Comparison of ENCODE assay signal across 8 cellular contexts in the genomic region with DNA sequence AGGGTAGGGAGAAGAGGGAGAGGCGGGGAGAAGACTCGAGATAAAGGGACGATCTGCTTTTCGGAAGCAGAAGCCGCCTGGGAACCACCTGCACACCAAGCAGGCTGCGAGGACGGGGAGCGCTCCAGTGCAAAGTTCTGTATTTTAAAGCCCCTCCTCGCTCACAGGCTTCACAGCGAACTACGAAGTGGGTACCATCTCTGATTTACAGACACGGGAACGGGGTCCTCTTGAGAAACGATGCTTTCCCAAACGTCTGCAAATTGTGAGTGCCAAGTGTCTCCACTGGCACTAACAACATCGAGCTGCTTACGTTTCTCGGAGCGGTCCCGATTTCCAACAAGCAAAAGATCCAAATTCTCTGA. TPM values are rescaled to one million over a fixed set of nuclear protein-coding genes. Genes with fewer than 3 reads are reported as not detected.
DNase-seq lines count a peak whose midpoint lies in the region; ATAC-seq, FAIRE-seq and TF ChIP-seq lines count a peak whose summit lies in the region.

No MANE protein-coding gene starts in this region.

- CTCF ChIA-PET in HEK293 (lab: Yijun Ruan, JAX): interaction anchor here (0.5 to 6.9 kb wide), 12 partner anchors 9 to 165 kb away, joined by 3 to 110 read pairs (median 6); partner anchors contain the start of gene MRPL16
- CTCF ChIA-PET in OCI-LY7 (lab: Charles Lee; ENCODE audit: unreplicated experiment): interaction anchor here (1.0 kb wide), 2 partner anchors 46 to 47 kb away, joined by 3 to 9 read pairs; no protein-coding TSS in a partner anchor
- CTCF ChIA-PET in GM12878 (lab: Yijun Ruan, JAX): interaction anchor here (0.6 to 6.9 kb wide), 14 partner anchors 10 to 497 kb away, joined by 3 to 88 read pairs (median 6); partner anchors contain the start of gene MRPL16

- no peak for FAIRE-seq in GM12878 (lab: Jason Lieb, UNC)

- POLR2A ChIA-PET in HEK293 (lab: Yijun Ruan, JAX) (interaction anchor here (0.6 to 2.7 kb wide), 10 partner anchors 11 to 848 kb away, joined by 3 to 28 read pairs (median 7); partner anchors contain the start of genes MRPL16 and PATL1), OCI-LY7 (lab: Charles Lee) (interaction anchor here (0.8 kb wide), 1 partner anchor 44 kb away, joined by 6 read pairs; no protein-coding TSS in a partner anchor), GM12878 (lab: Charles Lee) (interaction anchor here (0.6 to 0.9 kb wide), 2 partner anchors 47 to 151 kb away, joined by 3 to 5 read pairs; no protein-coding TSS in a partner anchor)

- intact Hi-C loops in OCI-LY7 (cut with micrococcal nuclease; ENCODE audit: unreplicated experiment): loop anchor here (1.0 to 2.0 kb wide), 3 partner anchors 48 to 164 kb away; partner anchors contain the start of gene MRPL16
- intact Hi-C loops in GM12878 (cut with micrococcal nuclease; ENCODE audit: unreplicated experiment): loop anchor here (1.0 to 5.0 kb wide), 5 partner anchors 48 to 497 kb away; partner anchors contain the start of gene MRPL16
- intact Hi-C loops in stomach (cut with DNase I; ENCODE audit: low total_unique reads): no loop called here

- H3K4me1 ChIP-seq in HEK293 (ENCODE audit: control insufficient read depth, insufficient read depth, low read length) (no peaks in the 10 kb centered on the region), OCI-LY7 (ENCODE audit: insufficient read depth, low read length, poor library complexity, severe bottlenecking) (peaks cover 16% of the 10 kb centered on the region), GM12878 (ENCODE audit: control insufficient read depth, insufficient read depth, low read length) (peaks cover 4% of the 10 kb centered on the region), stomach (peaks cover 17 to 53% (median 46%) of the 10 kb centered on the region in 4 donors)

- BruUV-seq in OCI-LY7 (replicated peaks; lab: Mats Ljungman, UMichigan) (no TSS peak), GM12878 (replicated peaks; lab: Mats Ljungman, UMichigan) (no TSS peak)

- H4K20me1 ChIP-seq in OCI-LY7 (ENCODE audit: insufficient read depth, low read length) (no peaks in the 10 kb centered on the region), GM12878 (ENCODE audit: control insufficient read depth, insufficient read depth) (no peaks in the 10 kb centered on the region; the same call in 1 of the 2 replicates)

- RAD21 ChIA-PET in GM12878 (lab: Charles Lee; ENCODE audit: unreplicated experiment): interaction anchor here (1.1 to 4.5 kb wide), 7 partner anchors 18 to 497 kb away, joined by 3 to 31 read pairs (median 6); no protein-coding TSS in a partner anchor

- TF ChIP-seq EP300 in GM12878 (IDR thresholded peaks at IDR 0.05; ENCODE audit: borderline replicate concordance in 1 of 2, control insufficient read depth in 1 of 2, low read depth in 2 of 2, low read length in 2 of 2): no peak
- TF ChIP-seq EP300 in stomach (IDR thresholded peaks at IDR 0.05): no peak

- peaks cover 0 to 3% of the 10 kb centered on the region in 2 experiments; a peak in 1 of 4 replicates for H3K27me3 ChIP-seq in GM12878 (replicated peaks in 1 of 2; ENCODE audit: control insufficient read depth in 2 of 2, insufficient read depth in 2 of 2, low read length in 1 of 2)
- H3K27me3 ChIP-seq in kidney epithelial cell (ENCODE audit: control insufficient read depth, insufficient read depth, low read length): no peaks in the 10 kb centered on the region
- H3K27me3 ChIP-seq in stomach: no peaks in the 10 kb centered on the region

- no peak for TF ChIP-seq CTCF in HEK293 (tag by site-specific recombination; IDR thresholded peaks at IDR 0.05)
- TF ChIP-seq CTCF in OCI-LY7 (conservative IDR thresholded peaks at IDR 0.05; ENCODE audit: low read length): no peak
- TF ChIP-seq CTCF in GM12878 (IDR thresholded peaks at IDR 0.05 in 2 of 3, conservative IDR thresholded peaks at IDR 0.05 in 1 of 3; ENCODE audit: control insufficient read depth in 2 of 3, extremely low read depth in 1 of 3, insufficient read depth in 1 of 3, low read depth in 3 of 3, low read length in 3 of 3): no peak
- TF ChIP-seq CTCF in kidney epithelial cell (IDR thresholded peaks at IDR 0.05; ENCODE audit: insufficient read depth, low read length, poor library complexity, severe bottlenecking): no peak
- no peak for TF ChIP-seq CTCF in stomach (IDR thresholded peaks at IDR 0.05)

- SMC1A ChIA-PET in GM12878 (lab: Charles Lee; ENCODE audit: uncharacterized antibody, unreplicated experiment): interaction anchor here (1.0 to 3.2 kb wide), 6 partner anchors 16 to 497 kb away, joined by 3 to 21 read pairs (median 6); no protein-coding TSS in a partner anchor

- H3K4me2 ChIP-seq in OCI-LY7 (ENCODE audit: low read length) (peak overlapping the region; percentile 96), GM12878 (ENCODE audit: control insufficient read depth, insufficient read depth) (peak overlapping the region; percentile 100)

- DNase-seq in DMS79 treated with DMSO at 0.1 percent for 48 hours (lab: John Stamatoyannopoulos, UW): peak; percentile 57
- DNase-seq in DMS79 (lab: John Stamatoyannopoulos, UW): no peak
- DNase-seq in OCI-LY7 (ENCODE audit: low spot score): peak; percentile 59
- no peak for DNase-seq in GM12878 (ENCODE audit: low read depth, low spot score)
- no peak for DNase-seq in kidney epithelial cell (ENCODE audit: low read depth)
- no peak for DNase-seq in stomach

- TF ChIP-seq POLR2A in GM12878 (IDR thresholded peaks at IDR 0.05; ENCODE audit: low read depth, low read length): no peak
- TF ChIP-seq POLR2A in stomach (IDR thresholded peaks at IDR 0.05): no peak

- H3K9me2 ChIP-seq in OCI-LY7 (ENCODE audit: insufficient read depth, low read length): no peaks in the 10 kb centered on the region

- no peak for TF ChIP-seq RAD21 in GM12878 (IDR thresholded peaks at IDR 0.05; ENCODE audit: insufficient read depth, low read depth, low read length)

- H3K36me3 ChIP-seq in HEK293 (ENCODE audit: control insufficient read depth in 2 of 2, insufficient read depth in 1 of 2, low read length in 2 of 2) (peaks cover 0 to 3% of the 10 kb centered on the region in 2 experiments; a peak in 1 of 3 replicates), OCI-LY7 (ENCODE audit: insufficient read depth, low read length) (no peaks in the 10 kb centered on the region), GM12878 (ENCODE audit: control insufficient read depth in 2 of 2, insufficient read depth in 2 of 2, low read length in 1 of 2) (no peaks in the 10 kb centered on the region), kidney epithelial cell (ENCODE audit: control insufficient read depth, insufficient read depth, low read length) (peaks cover 1% of the 10 kb centered on the region), stomach (no peaks in the 10 kb centered on the region)

- peak overlapping the region; percentile 82 for H3K4me3 ChIP-seq in HEK293 (ENCODE audit: low read depth, low read length)
- peak overlapping the region; percentile 86 for H3K4me3 ChIP-seq in OCI-LY7 (ENCODE audit: low read depth, low read length, poor library complexity, severe bottlenecking)
- peak overlapping the region; percentile 97 for H3K4me3 ChIP-seq in GM12878
- H3K4me3 ChIP-seq in kidney epithelial cell (ENCODE audit: low read depth, low read length): peak overlapping the region; percentile 81
- peak overlapping the region; percentile 73 to 89 (median 83) for H3K4me3 ChIP-seq in stomach

- under 1% methylated on average over 20 of the region's 20 CpGs for WGBS in GM12878 (ENCODE audit: insufficient coverage, insufficient replicate concordance, low lambda C conversion rate, missing lambda C conversion rate)
- WGBS in stomach, 5 donors: 0 to 3% (median 0%) methylated on average over 20 of the region's 20 CpGs

- peak overlapping the region; percentile 88 for H2AFZ ChIP-seq in OCI-LY7 (ENCODE audit: low read length)
- peak overlapping the region; percentile 93 for H2AFZ ChIP-seq in GM12878 (ENCODE audit: control insufficient read depth, low read depth, low read length)

- H3K27ac ChIP-seq in HEK293 (ENCODE audit: extremely low read depth, low read depth, low read length) (no peak overlapping the region; the same call in 1 of the 2 replicates), OCI-LY7 (ENCODE audit: low read depth, low read length, poor library complexity, severe bottlenecking) (no peak overlapping the region), GM12878 (ENCODE audit: control insufficient read depth, insufficient read depth) (no peak overlapping the region), stomach (peak overlapping the region; percentile 92 to 97 (median 95))

- H3K9ac ChIP-seq in GM12878 (ENCODE audit: control insufficient read depth, insufficient read depth, low read length): peak overlapping the region; percentile 50; the same call in 1 of the 2 replicates

- H3K9me3 ChIP-seq in HEK293 (ENCODE audit: control insufficient read depth, insufficient read depth, low read depth, low read length): no peaks in the 10 kb centered on the region
- H3K9me3 ChIP-seq in OCI-LY7 (ENCODE audit: low read length): no peaks in the 10 kb centered on the region
- H3K9me3 ChIP-seq in GM12878 (replicated peaks; ENCODE audit: control insufficient read depth, insufficient read depth, low read length): no peaks in the 10 kb centered on the region
- no peaks in the 10 kb centered on the region for H3K9me3 ChIP-seq in stomach

- H3K79me2 ChIP-seq in OCI-LY7 (ENCODE audit: insufficient read depth, low read depth, low read length): no peaks in the 10 kb centered on the region
- H3K79me2 ChIP-seq in GM12878 (ENCODE audit: control insufficient read depth, insufficient read depth, low read length): no peaks in the 10 kb centered on the region

- peak; percentile 55 for ATAC-seq in GM12878
- ATAC-seq in GM18873 (IDR thresholded peaks at IDR 0.05; ENCODE audit: low FRiP score, unreplicated experiment): no peak

- in situ Hi-C loops in GM12878 (cut with MboI): loop anchor here (10.0 kb wide), 1 partner anchor 500 kb away; no protein-coding TSS in a partner anchor

RNA-seq across cellular contexts. Expression of gene STX3, which starts 0.7 kb away (rescaled TPM):
- 20.2 and 27.2 TPM in 2 replicates for total RNA-seq in OCI-LY7 (2014; rRNA removed; shearing (Covaris generic))
- total RNA-seq in OCI-LY7 (2022): 6.4 and 8.4 TPM in 2 replicates
- total RNA-seq in GM12878 (2013; cell fraction: nucleolus; rRNA removed): 9.5 and 10.8 TPM in 2 replicates
- total RNA-seq in GM12878 (2014; rRNA removed): 0.90 and 1.0 TPM in 2 replicates
- total RNA-seq in GM12878 (2014; rRNA removed; fragmentation: Illumina TruSeq; extraction: Trizol): 1.3 and 1.7 TPM in 2 replicates
- 0.77 and 1.5 TPM in 2 replicates for total RNA-seq in GM12878 (2021)
- 0.21 TPM for polyA plus RNA-seq in GM12878 (2011; ENCODE audit: low read depth)
- 2.5 and 3.3 TPM in 2 replicates for polyA plus RNA-seq in GM12878 (2011; rRNA removed)
- 1.8 and 1.9 TPM in 2 replicates for polyA plus RNA-seq in GM12878 (2011; cell fraction: cytosol; rRNA removed)
- 1.8 and 1.9 TPM in 2 replicates for polyA plus RNA-seq in GM12878 (2011; cell fraction: nucleus; rRNA removed)
- polyA plus RNA-seq in GM12878 (2012): 0.58 and 0.73 TPM in 2 replicates
- polyA plus RNA-seq in GM12878 (2014; fragmentation: Illumina TruSeq; extraction: Trizol): 1.3 and 1.4 TPM in 2 replicates
- polyA plus RNA-seq in GM12878 (2014; fragmentation: Nextera tagmentation; extraction: Ambion mirVana): under 1 TPM; 0.11 to 0.35 TPM
- 0.93 and 1.8 TPM in 2 replicates for polyA plus RNA-seq in GM12878 (2014; rRNA removed)
- polyA plus RNA-seq in GM12878 (2016; fragmentation: Nextera tagmentation; extraction: Ambion mirVana): under 1 TPM; 0.83 to 0.87 TPM
- 1.1 and 1.8 TPM in 2 replicates for polyA minus RNA-seq in GM12878 (2011; rRNA and poly(A)+ RNA removed)
- 1.0 TPM in 1 of 2 replicates, not detected in the other for polyA minus RNA-seq in GM12878 (2011; cell fraction: cytosol; rRNA and poly(A)+ RNA removed)
- polyA minus RNA-seq in GM12878 (2011; cell fraction: nucleus; rRNA and poly(A)+ RNA removed): 0.85 and 2.1 TPM in 2 replicates
- 64.0 and 73.5 TPM in 2 replicates for total RNA-seq in kidney epithelial cell
- 100 to 1,000 TPM in 1 of 5 donors, 10 to 100 TPM in 4; 56.2 to 267 (median 67.2) TPM for total RNA-seq in stomach
- 10 to 100 TPM; 14.5 to 44.8 (median 21.7) TPM for polyA plus RNA-seq in stomach

RNA-seq across cellular contexts. Expression of gene OR10V1, which starts 40.8 kb away (rescaled TPM):
- total RNA-seq in OCI-LY7 (2014; rRNA removed; shearing (Covaris generic)): not detected in 2 replicates
- total RNA-seq in OCI-LY7 (2022) (not detected in 2 replicates), GM12878 (2014; rRNA removed) (not detected in 2 replicates), GM12878 (2014; rRNA removed; fragmentation: Illumina TruSeq; extraction: Trizol) (not detected in 2 replicates), GM12878 (2021) (not detected in 2 replicates), kidney epithelial cell (not detected in 2 replicates), stomach (not detected)
- total RNA-seq in GM12878 (2013; cell fraction: nucleolus; rRNA removed): not detected in 2 replicates
- not detected for polyA plus RNA-seq in GM12878 (2011; ENCODE audit: low read depth)
- polyA plus RNA-seq in GM12878 (2011; rRNA removed) (not detected in 2 replicates), GM12878 (2014; fragmentation: Illumina TruSeq; extraction: Trizol) (not detected in 2 replicates), GM12878 (2014; fragmentation: Nextera tagmentation; extraction: Ambion mirVana) (not detected), GM12878 (2014; rRNA removed) (not detected in 2 replicates), GM12878 (2016; fragmentation: Nextera tagmentation; extraction: Ambion mirVana) (not detected), stomach (not detected)
- not detected in 2 replicates for polyA plus RNA-seq in GM12878 (2011; cell fraction: cytosol; rRNA removed)
- polyA plus RNA-seq in GM12878 (2011; cell fraction: nucleus; rRNA removed): not detected in 2 replicates
- polyA plus RNA-seq in GM12878 (2012): not detected in 2 replicates
- polyA minus RNA-seq in GM12878 (2011; rRNA and poly(A)+ RNA removed): not detected in 2 replicates
- not detected in 2 replicates for polyA minus RNA-seq in GM12878 (2011; cell fraction: cytosol; rRNA and poly(A)+ RNA removed)
- not detected in 2 replicates for polyA minus RNA-seq in GM12878 (2011; cell fraction: nucleus; rRNA and poly(A)+ RNA removed)

RNA-seq across cellular contexts. Expression of gene MRPL16, which starts 56.1 kb away (rescaled TPM):
- total RNA-seq in OCI-LY7 (2014; rRNA removed; shearing (Covaris generic)): 133 and 159 TPM in 2 replicates
- total RNA-seq in OCI-LY7 (2022) (87.5 and 92.2 TPM in 2 replicates), GM12878 (2014; rRNA removed) (111 and 117 TPM in 2 replicates), GM12878 (2014; rRNA removed; fragmentation: Illumina TruSeq; extraction: Trizol) (80.9 and 88.9 TPM in 2 replicates), GM12878 (2021) (91.0 and 96.6 TPM in 2 replicates), kidney epithelial cell (34.5 and 34.6 TPM in 2 replicates), stomach (10 to 100 TPM in 4 of 5 donors, 1 to 10 TPM in 1; 8.8 to 47.2 (median 28.6) TPM)
- total RNA-seq in GM12878 (2013; cell fraction: nucleolus; rRNA removed): 29.7 and 32.4 TPM in 2 replicates
- polyA plus RNA-seq in GM12878 (2011; ENCODE audit: low read depth): 57.2 TPM
- polyA plus RNA-seq in GM12878 (2011; rRNA removed) (93.3 and 100 TPM in 2 replicates), GM12878 (2014; fragmentation: Illumina TruSeq; extraction: Trizol) (111 and 115 TPM in 2 replicates), GM12878 (2014; fragmentation: Nextera tagmentation; extraction: Ambion mirVana) (10 to 100 TPM; 38.2 to 75.0 TPM), GM12878 (2014; rRNA removed) (120 and 125 TPM in 2 replicates), GM12878 (2016; fragmentation: Nextera tagmentation; extraction: Ambion mirVana) (100 to 1,000 TPM; 167 TPM), stomach (10 to 100 TPM; 51.8 to 65.4 (median 58.0) TPM)
- 101 and 105 TPM in 2 replicates for polyA plus RNA-seq in GM12878 (2011; cell fraction: cytosol; rRNA removed)
- polyA plus RNA-seq in GM12878 (2011; cell fraction: nucleus; rRNA removed): 57.2 and 64.9 TPM in 2 replicates
- polyA plus RNA-seq in GM12878 (2012): 53.8 and 57.3 TPM in 2 replicates
- polyA minus RNA-seq in GM12878 (2011; rRNA and poly(A)+ RNA removed): 35.3 and 41.8 TPM in 2 replicates
- 13.8 and 15.3 TPM in 2 replicates for polyA minus RNA-seq in GM12878 (2011; cell fraction: cytosol; rRNA and poly(A)+ RNA removed)
- 9.9 and 17.3 TPM in 2 replicates for polyA minus RNA-seq in GM12878 (2011; cell fraction: nucleus; rRNA and poly(A)+ RNA removed)

Comparison
In these comparisons a context has a peak if more than half of its experiments do, and no peak if none do; other contexts are left out.
1. DNase-seq: peak in DMS79 treated with DMSO at 0.1 percent for 48 hours (single experiment) and OCI-LY7 (single experiment); none in DMS79 (single experiment), GM12878 (single experiment), kidney epithelial cell (single experiment) and stomach (single experiment).
2. H3K27ac ChIP-seq: peak in stomach (5 of 5); none in HEK293 (single experiment), OCI-LY7 (single experiment) and GM12878 (single experiment).
3. Peak in every context shown above with its lines, with median percentiles within 50 percentile points of each other: H3K4me3 ChIP-seq.